Comparison of ENCODE assay signal across 27 cellular contexts in the genomic region with DNA sequence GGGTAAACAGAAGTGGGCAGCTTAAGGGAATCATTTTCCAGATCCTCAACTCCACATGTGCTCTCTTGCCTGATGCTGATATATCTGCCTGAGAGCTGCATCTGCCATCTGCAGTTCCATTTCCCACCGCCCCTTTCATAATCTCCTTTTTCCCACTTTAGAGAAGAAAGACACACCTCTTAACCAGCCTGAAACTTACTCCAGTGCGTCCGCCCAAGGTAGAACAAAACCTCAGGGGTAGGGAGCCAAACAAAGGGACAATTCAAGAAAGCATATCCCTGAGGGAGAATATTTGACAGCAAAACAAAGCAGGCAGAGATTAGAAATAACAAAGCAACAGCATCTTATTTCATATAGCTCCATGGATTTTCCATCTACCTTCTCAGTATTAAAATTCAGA. TPM values are rescaled to one million over a fixed set of nuclear protein-coding genes. Genes with fewer than 3 reads are reported as not detected.
DNase-seq lines count a peak whose midpoint lies in the region; TF ChIP-seq lines count a peak whose summit lies in the region.
"Had no signal": no experiment of that assay in that cellular context is flagged by ENCODE, and none has a peak within 500 bp of the region (broad histone marks: within the 10 kb centered on the region; RNA-seq: fewer than 3 reads in every experiment).

No MANE protein-coding gene starts in this region.

- TF ChIP-seq RAD21 in neural cell (conservative IDR thresholded peaks at IDR 0.05), result peak; percentile 30

- no peak overlapping the region for H2AFZ ChIP-seq in neural cell (ENCODE audit: low read depth, low read length)
- H2AFZ ChIP-seq: PC-9 had no signal

- no peaks in the 10 kb centered on the region for H3K9me2 ChIP-seq in neural cell (ENCODE audit: insufficient read depth, low read length)

- no peak overlapping the region for H3K27ac ChIP-seq in neural cell (ENCODE audit: low read length)
- H3K27ac ChIP-seq: PC-9, prostate gland had no signal

- TF ChIP-seq EP300 in neural cell (conservative IDR thresholded peaks at IDR 0.05; ENCODE audit: poor library complexity, severe bottlenecking), result no peak

- no peaks in the 10 kb centered on the region for H4K20me1 ChIP-seq in neural cell (ENCODE audit: insufficient read depth)

- no peaks in the 10 kb centered on the region for H3K27me3 ChIP-seq in neural cell (ENCODE audit: insufficient read depth, low read depth, low read length)

- H3K4me2 ChIP-seq in neural cell (ENCODE audit: low read length), result no peak overlapping the region
- H3K4me2 ChIP-seq: PC-9 had no signal

- no peak for TF ChIP-seq CTCF in neural cell (IDR thresholded peaks at IDR 0.05; ENCODE audit: poor library complexity, severe bottlenecking)

- H3F3A ChIP-seq in neural cell (ENCODE audit: insufficient read depth, low read length, poor library complexity, severe bottlenecking), result no peaks in the 10 kb centered on the region

- DNase-seq in D341Med (ENCODE audit: low spot score), result peak; percentile 42
- DNase-seq in NCI-H187 treated with DMSO at 0.1 percent for 48 hours (lab: John Stamatoyannopoulos, UW), result peak; percentile 68
- DNase-seq in NCI-H82 (lab: John Stamatoyannopoulos, UW), result peak; percentile 88
- no peak for DNase-seq in inferior parietal cortex (ENCODE audit: extremely low spot score)
- DNase-seq in SKM-1 (lab: John Stamatoyannopoulos, UW; ENCODE audit: unreplicated experiment), result no peak
- DNase-seq in germinal center (ENCODE audit: low spot score), result no peak
- DNase-seq: activated CD4-positive, alpha-beta T cell treated with anti-CD3 and anti-CD28 coated beads, Interleukin-2, amount 50 U/mL, for 48 hours; activated CD8-positive, alpha-beta memory T cell treated with anti-CD3 and anti-CD28 coated beads, Interleukin-2, amount 50 U/mL, for 48 hours; activated naive CD4-positive, alpha-beta T cell treated with Interleukin-2 at 50 U/mL for 16 hours; CD4-positive, alpha-beta memory T cell; central memory CD4-positive, alpha-beta T cell; cortex of kidney; DMS 273 treated with DMSO at 0.1 percent for 48 hours; effector memory CD8-positive, alpha-beta T cell; head of caudate nucleus; kidney; naive B cell; NCI-H1092 treated with DMSO at 0.1 percent for 48 hours; NCI-H2029 treated with DMSO at 0.1 percent for 48 hours; occipital lobe; PC-9; Right ventricle myocardium superior; stimulated activated CD4-positive, alpha-beta T cell treated with anti-CD3 and anti-CD28 coated beads, Interleukin-4, amount 100 ng/mL, for 24 hours; substantia nigra; T-helper 2 cell had no signal

- H3K79me2 ChIP-seq in neural cell (replicated peaks; ENCODE audit: insufficient read depth, low read length), result no peaks in the 10 kb centered on the region

- H3K36me3 ChIP-seq in neural cell (ENCODE audit: insufficient read depth, low read length), result no peaks in the 10 kb centered on the region
- H3K36me3 ChIP-seq: prostate gland had no signal

- no peak overlapping the region for H3K4me3 ChIP-seq in neural cell (ENCODE audit: low read length)
- H3K4me3 ChIP-seq: PC-9, prostate gland had no signal

- H3K9me3 ChIP-seq in neural cell (ENCODE audit: low read length), result no peaks in the 10 kb centered on the region
- H3K9me3 ChIP-seq: prostate gland had no signal

- no peak overlapping the region for H3K9ac ChIP-seq in neural cell (ENCODE audit: low read length)

TF ChIP-seq in neural cell, 6 proteins besides CTCF, POLR2A, EP300 and RAD21:
- TF ChIP-seq REST (IDR thresholded peaks at IDR 0.05; ENCODE audit: borderline replicate concordance), result no peak
- TF ChIP-seq MXI1 (conservative IDR thresholded peaks at IDR 0.05; ENCODE audit: poor library complexity, severe bottlenecking), result no peak
- no peak for TF ChIP-seq POLR2AphosphoS5 (IDR thresholded peaks at IDR 0.05)
- no peak for TF ChIP-seq TAF1 (IDR thresholded peaks at IDR 0.05; ENCODE audit: low read depth)
- no peak for TF ChIP-seq EZH2 (IDR thresholded peaks at IDR 0.05; ENCODE audit: borderline replicate concordance, insufficient read depth, low read length, poor library complexity, severe bottlenecking)
- no peak for TF ChIP-seq SMC3 (conservative IDR thresholded peaks at IDR 0.05; ENCODE audit: poor library complexity)

RNA-seq across cellular contexts. Expression of gene MDM1, which starts 4.3 kb away (rescaled TPM):
- polyA plus RNA-seq in neural cell, result 35.5 and 37.0 TPM in 2 replicates
- 33.8 and 40.1 TPM in 2 replicates for polyA minus RNA-seq in neural cell

Comparison
In these comparisons a context has a peak if more than half of its experiments do, and no peak if none do; other contexts are left out.
1. DNase-seq: peak in D341Med (single experiment), NCI-H187 treated with DMSO at 0.1 percent for 48 hours (single experiment) and NCI-H82 (single experiment); none in inferior parietal cortex (single experiment), SKM-1 (single experiment) and germinal center (single experiment).